Comparison of ENCODE assay signal across 8 cellular contexts in the genomic region with DNA sequence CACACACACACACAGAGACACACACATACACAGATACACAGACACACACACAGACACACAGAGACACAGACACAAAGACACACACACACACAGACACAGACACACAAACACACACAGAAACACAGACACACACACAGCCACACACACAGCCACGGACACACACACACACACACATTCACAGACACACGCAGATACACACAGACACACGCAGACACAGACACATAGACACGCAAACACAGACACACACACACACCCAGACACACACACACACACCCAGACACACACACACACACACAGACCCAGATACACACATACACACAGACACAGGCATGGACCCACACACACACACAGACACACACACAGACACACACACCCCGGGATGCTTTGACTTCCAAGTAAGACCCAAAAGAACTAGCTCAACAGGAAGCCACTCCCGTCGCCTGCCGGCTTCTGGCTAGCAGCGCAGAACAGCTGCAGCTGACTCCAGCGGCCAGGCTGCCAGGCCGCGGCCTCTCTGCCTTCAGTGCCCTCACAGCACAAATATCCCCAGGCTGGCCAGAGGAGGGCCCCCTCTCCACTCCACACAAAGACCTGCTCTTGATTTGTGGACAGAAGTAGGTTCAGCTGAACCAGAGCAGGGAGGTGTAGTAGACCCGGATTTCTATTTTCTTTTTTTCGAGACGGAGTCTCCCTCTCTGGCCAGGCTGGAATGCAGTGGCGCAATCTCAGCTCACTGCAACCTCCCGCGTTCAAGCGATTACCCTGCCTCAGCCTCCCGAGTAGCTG. TPM values are rescaled to one million over a fixed set of nuclear protein-coding genes. Genes with fewer than 3 reads are reported as not detected.
DNase-seq lines count a peak whose midpoint lies in the region; ATAC-seq and TF ChIP-seq lines count a peak whose summit lies in the region.

No MANE protein-coding gene starts in this region.

- H3K79me2 ChIP-seq in OCI-LY3 (ENCODE audit: low read length): no peaks in the 10 kb centered on the region

- ATAC-seq in GM19467 (IDR thresholded peaks at IDR 0.05; ENCODE audit: unreplicated experiment): no peak

- no peaks in the 10 kb centered on the region for H4K20me1 ChIP-seq in OCI-LY3 (ENCODE audit: insufficient read depth, low read length)

- H3K9ac ChIP-seq in HUES48 (ENCODE audit: low read depth, low read length): no peak overlapping the region
- no peak overlapping the region for H3K9ac ChIP-seq in OCI-LY3 (ENCODE audit: low read length)
- peak overlapping the region; percentile 13 for H3K9ac ChIP-seq in mucosa of stomach (ENCODE audit: low read length)

- H3K4me1 ChIP-seq in HUES48 (ENCODE audit: control insufficient read depth, insufficient read depth, low read length) (peaks cover 13% of the 10 kb centered on the region; the same call in 1 of the 2 replicates), OCI-LY3 (ENCODE audit: low read length) (peaks cover 4% of the 10 kb centered on the region; the same call in 1 of the 2 replicates), mucosa of stomach (ENCODE audit: control insufficient read depth, insufficient read depth, low read length) (peaks cover 9% of the 10 kb centered on the region)

- H3K27me3 ChIP-seq in HUES48 (ENCODE audit: control insufficient read depth, insufficient read depth, low read length) (no peaks in the 10 kb centered on the region), OCI-LY3 (ENCODE audit: low read depth, low read length) (no peaks in the 10 kb centered on the region), mucosa of stomach (ENCODE audit: control insufficient read depth, insufficient read depth, low read length) (no peaks in the 10 kb centered on the region)

- peak overlapping the region; percentile 17; the same call in 1 of the 2 replicates for H3K4me2 ChIP-seq in OCI-LY3 (ENCODE audit: low read length)

- DNase-seq in DMS79 treated with DMSO at 0.1 percent for 48 hours (lab: John Stamatoyannopoulos, UW) (peak; percentile 78), epithelial cell of proximal tubule (ENCODE audit: low read depth) (peak; percentile 81)
- DNase-seq in activated CD8-positive, alpha-beta memory T cell treated with anti-CD3 and anti-CD28 coated beads, Interleukin-2, amount 50 U/mL, for 4 hours: peak; percentile 72
- peak; percentile 37 for DNase-seq in stimulated activated CD8-positive, alpha-beta memory T cell treated with anti-CD3 and anti-CD28 coated beads, Interleukin-7, amount 100 ng/mL, for 24 hours (ENCODE audit: low read depth)

- 0 out of 2 replicates have a peak overlapping the region, but pooled peaks have one; percentile 15 for H2AFZ ChIP-seq in OCI-LY3 (ENCODE audit: low read depth, low read length)

- H3K36me3 ChIP-seq in HUES48 (ENCODE audit: control insufficient read depth, insufficient read depth, low read length) (no peaks in the 10 kb centered on the region), OCI-LY3 (replicated peaks; ENCODE audit: low read depth, low read length) (no peaks in the 10 kb centered on the region), mucosa of stomach (ENCODE audit: control insufficient read depth, insufficient read depth, low read length) (no peaks in the 10 kb centered on the region)

- TF ChIP-seq CTCF in OCI-LY3 (IDR thresholded peaks at IDR 0.05; ENCODE audit: low read depth, low read length): peak; percentile 57
- peak; percentile 80 for TF ChIP-seq CTCF in epithelial cell of proximal tubule (conservative IDR thresholded peaks at IDR 0.05; ENCODE audit: low read depth, low read length)

- H3K27ac ChIP-seq in HUES48 (ENCODE audit: low read depth, low read length): peak overlapping the region; percentile 67
- no peak overlapping the region for H3K27ac ChIP-seq in OCI-LY3 (ENCODE audit: low read length)

- no peak overlapping the region for H3K4me3 ChIP-seq in HUES48 (ENCODE audit: low read depth, low read length)
- H3K4me3 ChIP-seq in OCI-LY3 (ENCODE audit: low read length): no peak overlapping the region
- no peak overlapping the region for H3K4me3 ChIP-seq in epithelial cell of proximal tubule (ENCODE audit: low read depth, low read length)
- H3K4me3 ChIP-seq in mucosa of stomach (ENCODE audit: low read length): no peak overlapping the region

- H3K9me3 ChIP-seq in HUES48 (ENCODE audit: control insufficient read depth, insufficient read depth, low read length) (no peaks in the 10 kb centered on the region), OCI-LY3 (ENCODE audit: insufficient read depth, low read length) (no peaks in the 10 kb centered on the region), mucosa of stomach (ENCODE audit: control insufficient read depth, low read length) (no peaks in the 10 kb centered on the region)

RNA-seq across cellular contexts. Expression of gene CHRNE, which starts 6.0 kb away (rescaled TPM):
- total RNA-seq in epithelial cell of proximal tubule: 1.0 TPM in 1 of 2 replicates, not detected in the other

RNA-seq across cellular contexts. Expression of gene C17orf107, which starts 9.6 kb away (rescaled TPM):
- 1.3 and 1.4 TPM in 2 replicates for total RNA-seq in epithelial cell of proximal tubule

RNA-seq across cellular contexts. Expression of gene GP1BA, which starts 23.2 kb away (rescaled TPM):
- total RNA-seq in epithelial cell of proximal tubule: not detected in 2 replicates

RNA-seq across cellular contexts. Expression of gene SLC25A11, which starts 30.9 kb away (rescaled TPM):
- total RNA-seq in epithelial cell of proximal tubule: 45.5 and 72.9 TPM in 2 replicates

RNA-seq across cellular contexts. Expression of gene RNF167, which starts 31.2 kb away (rescaled TPM):
- 49.0 and 55.1 TPM in 2 replicates for total RNA-seq in epithelial cell of proximal tubule
